ENCODE assay signal across 8 cellular contexts in genomic region chr9:68560131-68560844, GRCh38. TPM values are rescaled to one million over a fixed set of nuclear protein-coding genes. Genes with fewer than 3 reads are reported as not detected.
A peak's percentile ranks its signal among the peaks of the same experiment; 100 is the strongest.
DNase-seq lines count a peak whose midpoint lies in the region; ATAC-seq and TF ChIP-seq lines count a peak whose summit lies in the region.

No MANE protein-coding gene starts in this region.

- ATAC-seq in GM19463 (IDR thresholded peaks at IDR 0.05; ENCODE audit: unreplicated experiment), result peak; percentile 70
- ATAC-seq in activated naive CD4-positive, alpha-beta T cell treated with anti-CD3 and anti-CD28 coated beads, Interleukin-2, amount 50 U/mL, for 72 hours, result peak; percentile 34 to 64

- peak; percentile 29 for TF ChIP-seq CTCF in AG09319 (IDR thresholded peaks at IDR 0.05; ENCODE audit: low read depth, low read length)
- peak; percentile 63 for TF ChIP-seq CTCF in OCI-LY3 (IDR thresholded peaks at IDR 0.05; ENCODE audit: low read depth, low read length)
- TF ChIP-seq CTCF in right atrium auricular region (IDR thresholded peaks at IDR 0.05), result peak in 1 of 2 donors; percentile 61
- TF ChIP-seq CTCF in spleen (IDR thresholded peaks at IDR 0.05 in 8 of 11, conservative IDR thresholded peaks at IDR 0.05 in 3 of 11), result peak; percentile 5 to 73 (median 53)

- H3K27me3 ChIP-seq in OCI-LY3 (ENCODE audit: low read depth, low read length), result peaks cover 7% of the 10 kb centered on the region; the same call in 1 of the 2 replicates
- no peaks in the 10 kb centered on the region for H3K27me3 ChIP-seq in right atrium auricular region
- peaks cover 0 to 21% (median 0%) of the 10 kb centered on the region in 7 donors for H3K27me3 ChIP-seq in spleen (replicated peaks in 1 of 7)

- H3K27ac ChIP-seq in OCI-LY3 (ENCODE audit: low read length) (no peak overlapping the region), right atrium auricular region (peak overlapping the region; percentile 19 to 25), spleen (peak overlapping the region in 6 of 8 donors; percentile 46 to 85 (median 75))

- 12 to 20% (median 17%) methylated on average over 14 of the region's 14 CpGs for WGBS in spleen, 5 donors

- H2AFZ ChIP-seq in OCI-LY3 (ENCODE audit: low read depth, low read length), result no peak overlapping the region

- no peaks in the 10 kb centered on the region for H4K20me1 ChIP-seq in OCI-LY3 (ENCODE audit: insufficient read depth, low read length)

- intact Hi-C loops in spleen (cut with DNase I; ENCODE audit: low total_unique reads), result no loop called here

- no peaks in the 10 kb centered on the region for H3K9me3 Mint-ChIP-seq in activated naive CD4-positive, alpha-beta T cell treated with anti-CD3 and anti-CD28 coated beads, Interleukin-2, amount 50 U/mL, for 72 hours

- DNase-seq in AG09319 (ENCODE audit: extremely low read depth, low read depth) (no peak), right atrium auricular region (ENCODE audit: low spot score) (peak; percentile 80), spleen (peak; percentile 87), mesenteric fat pad (ENCODE audit: low spot score) (no peak), NCI-H510A treated with DMSO at 0.1 percent for 48 hours (lab: John Stamatoyannopoulos, UW) (no peak)
- peak in 1 of 2 donors; percentile 75 for DNase-seq in activated naive CD4-positive, alpha-beta T cell treated with anti-CD3 and anti-CD28 coated beads, Interleukin-2, amount 50 U/mL, for 72 hours (ENCODE audit: low spot score in 2 of 2)

- no peak overlapping the region for H3K9ac ChIP-seq in OCI-LY3 (ENCODE audit: low read length)

- no peaks in the 10 kb centered on the region for H3K36me3 ChIP-seq in OCI-LY3 (replicated peaks; ENCODE audit: low read depth, low read length)
- H3K36me3 ChIP-seq in right atrium auricular region, result no peaks in the 10 kb centered on the region
- H3K36me3 ChIP-seq in spleen, result no peaks in the 10 kb centered on the region

- H3K79me2 ChIP-seq in OCI-LY3 (ENCODE audit: low read length), result no peaks in the 10 kb centered on the region

- TF ChIP-seq POLR2A in spleen (IDR thresholded peaks at IDR 0.05), result peak in 1 of 3 donors; percentile 14

- H3K4me3 ChIP-seq in OCI-LY3 (ENCODE audit: low read length), result no peak overlapping the region
- H3K4me3 ChIP-seq in right atrium auricular region, result no peak overlapping the region
- peak overlapping the region in 1 of 8 donors; percentile 44 for H3K4me3 ChIP-seq in spleen

- no peaks in the 10 kb centered on the region for H3K36me3 Mint-ChIP-seq in activated naive CD4-positive, alpha-beta T cell treated with anti-CD3 and anti-CD28 coated beads, Interleukin-2, amount 50 U/mL, for 72 hours

- peaks cover 29% of the 10 kb centered on the region for H3K4me1 ChIP-seq in OCI-LY3 (ENCODE audit: low read length)
- peaks cover 0 to 20% of the 10 kb centered on the region in 2 donors for H3K4me1 ChIP-seq in right atrium auricular region
- H3K4me1 ChIP-seq in spleen, result peaks cover 0 to 61% (median 24%) of the 10 kb centered on the region in 6 donors

- H3K9me3 ChIP-seq in OCI-LY3 (ENCODE audit: insufficient read depth, low read length), result no peaks in the 10 kb centered on the region
- H3K9me3 ChIP-seq in right atrium auricular region, result no peaks in the 10 kb centered on the region
- no peaks in the 10 kb centered on the region for H3K9me3 ChIP-seq in spleen

- H3K4me2 ChIP-seq in OCI-LY3 (ENCODE audit: low read length), result peak overlapping the region; percentile 7; the same call in 1 of the 2 replicates

- H3K27ac Mint-ChIP-seq in activated naive CD4-positive, alpha-beta T cell treated with anti-CD3 and anti-CD28 coated beads, Interleukin-2, amount 50 U/mL, for 72 hours, result no peak overlapping the region

RNA-seq across cellular contexts. Expression of gene TMEM252, which starts 19.6 kb away (rescaled TPM):
- total RNA-seq in activated naive CD4-positive, alpha-beta T cell treated with anti-CD3 and anti-CD28 coated beads, Interleukin-2, amount 50 U/mL, for 72 hours, result not detected
- total RNA-seq in right atrium auricular region (not detected), spleen (under 1 TPM in 1 of 7 donors, not detected in 6; 0.85 TPM), mesenteric fat pad (not detected)
- polyA plus RNA-seq in spleen, result not detected

Comparison
In these comparisons a context has a peak if more than half of its experiments do, and no peak if none do; other contexts are left out.
1. DNase-seq: peak in right atrium auricular region (single experiment) and spleen (single experiment); none in AG09319 (single experiment), mesenteric fat pad (single experiment) and NCI-H510A treated with DMSO at 0.1 percent for 48 hours (single experiment).